ENCODE assay signal across 9 cellular contexts in genomic region chr4:77104405-77105292, GRCh38. TPM values are rescaled to one million over a fixed set of nuclear protein-coding genes. Genes with fewer than 3 reads are reported as not detected.
DNase-seq lines count a peak whose midpoint lies in the region; ATAC-seq and TF ChIP-seq lines count a peak whose summit lies in the region.
"Had no signal": no experiment of that assay in that cellular context is flagged by ENCODE, and none has a peak within 500 bp of the region (broad histone marks: within the 10 kb centered on the region; RNA-seq: fewer than 3 reads in every experiment).

No MANE protein-coding gene starts in this region.

- H3K4me1 ChIP-seq in BE2C (no peaks in the 10 kb centered on the region), muscle layer of duodenum (ENCODE audit: control insufficient read depth in 1 of 2, insufficient read depth in 2 of 2, low read length in 2 of 2) (peaks cover 5 to 8% of the 10 kb centered on the region in 2 donors)

- H3K36me3 Mint-ChIP-seq in chondrocyte (ENCODE audit: low read depth), result no peaks in the 10 kb centered on the region
- H3K36me3 Mint-ChIP-seq in activated CD4-positive, alpha-beta T cell treated with anti-CD3 and anti-CD28 coated beads, Interleukin-2, amount 10 ng/mL, durations not matched to agents 24 days and 14 days (ENCODE audit: low read depth), result no peaks in the 10 kb centered on the region
- H3K36me3 Mint-ChIP-seq: CD8-positive, alpha-beta T cell had no signal

- DNase-seq in BE2C, result peak; percentile 22
- DNase-seq in NCI-H2029 treated with DMSO at 0.1 percent for 48 hours (lab: John Stamatoyannopoulos, UW), result peak; percentile 72
- DNase-seq in chondrocyte (ENCODE audit: low spot score), result no peak
- DNase-seq in stimulated activated CD4-positive, alpha-beta T cell treated with anti-CD3 and anti-CD28 coated beads, Interleukin-15, amount 100 ng/mL, for 24 hours, result no peak
- DNase-seq in activated CD4-positive, alpha-beta T cell treated with anti-CD3 and anti-CD28 coated beads, Interleukin-2, amount 10 ng/mL, durations not matched to agents 24 days and 14 days, result no peak
- DNase-seq in stimulated activated CD4-positive, alpha-beta T cell treated with anti-CD3 and anti-CD28 coated beads, Interleukin-4, amount 100 ng/mL, for 1 hour, result no peak

- H3K27me3 ChIP-seq in BE2C (peaks cover 8% of the 10 kb centered on the region; the same call in 1 of the 2 replicates), muscle layer of duodenum (ENCODE audit: low read depth, low read length) (no peaks in the 10 kb centered on the region)

- no peaks in the 10 kb centered on the region for H3K9me3 ChIP-seq in BE2C
- H3K9me3 ChIP-seq in muscle layer of duodenum (ENCODE audit: control insufficient read depth in 1 of 2, low read length in 2 of 2), result no peaks in the 10 kb centered on the region

- TF ChIP-seq CTCF in BE2C (IDR thresholded peaks at IDR 0.05; ENCODE audit: low read depth, low read length) (no peak), chondrocyte (IDR thresholded peaks at IDR 0.05) (no peak)

- ATAC-seq in HG03159 (IDR thresholded peaks at IDR 0.05; ENCODE audit: unreplicated experiment), result no peak
- ATAC-seq: CD8-positive, alpha-beta T cell had no signal

- H3K27ac ChIP-seq in muscle layer of duodenum (ENCODE audit: low read length), result peak overlapping the region; percentile 19

- H3K4me3 ChIP-seq in BE2C (ENCODE audit: low read depth, low read length), result no peak overlapping the region
- H3K4me3 ChIP-seq in muscle layer of duodenum (ENCODE audit: low read depth in 1 of 2, low read length in 2 of 2), result peak overlapping the region in 1 of 2 donors; percentile 31

- no peaks in the 10 kb centered on the region for H3K9me3 Mint-ChIP-seq in chondrocyte (ENCODE audit: low read depth)
- H3K9me3 Mint-ChIP-seq in activated CD4-positive, alpha-beta T cell treated with anti-CD3 and anti-CD28 coated beads, Interleukin-2, amount 10 ng/mL, durations not matched to agents 24 days and 14 days, result no peaks in the 10 kb centered on the region
- H3K9me3 Mint-ChIP-seq: CD8-positive, alpha-beta T cell had no signal

- H3K27ac Mint-ChIP-seq in chondrocyte (ENCODE audit: unreplicated experiment), result peak overlapping the region; percentile 90
- H3K27ac Mint-ChIP-seq in activated CD4-positive, alpha-beta T cell treated with anti-CD3 and anti-CD28 coated beads, Interleukin-2, amount 10 ng/mL, durations not matched to agents 24 days and 14 days, result no peak overlapping the region
- H3K27ac Mint-ChIP-seq: CD8-positive, alpha-beta T cell had no signal

- H3K36me3 ChIP-seq in BE2C (no peaks in the 10 kb centered on the region), muscle layer of duodenum (ENCODE audit: control insufficient read depth in 1 of 2, insufficient read depth in 2 of 2, low read length in 2 of 2) (no peaks in the 10 kb centered on the region)

- H3K4me3 Mint-ChIP-seq in chondrocyte (ENCODE audit: unreplicated experiment), result peak overlapping the region; percentile 38
- H3K4me3 Mint-ChIP-seq in activated CD4-positive, alpha-beta T cell treated with anti-CD3 and anti-CD28 coated beads, Interleukin-2, amount 10 ng/mL, durations not matched to agents 24 days and 14 days, result no peak overlapping the region
- H3K4me3 Mint-ChIP-seq: CD8-positive, alpha-beta T cell had no signal

- H3K4me1 Mint-ChIP-seq in chondrocyte (ENCODE audit: low read depth), result peaks cover 20% of the 10 kb centered on the region
- H3K4me1 Mint-ChIP-seq in activated CD4-positive, alpha-beta T cell treated with anti-CD3 and anti-CD28 coated beads, Interleukin-2, amount 10 ng/mL, durations not matched to agents 24 days and 14 days, result peaks cover 9% of the 10 kb centered on the region

- intact Hi-C loops in activated CD4-positive, alpha-beta T cell treated with anti-CD3 and anti-CD28 coated beads, Interleukin-2, amount 10 ng/mL, durations not matched to agents 24 days and 14 days (cut with micrococcal nuclease), result no loop called here

- H3K27me3 Mint-ChIP-seq in chondrocyte (ENCODE audit: low read depth), result no peaks in the 10 kb centered on the region
- H3K27me3 Mint-ChIP-seq in activated CD4-positive, alpha-beta T cell treated with anti-CD3 and anti-CD28 coated beads, Interleukin-2, amount 10 ng/mL, durations not matched to agents 24 days and 14 days, result peaks cover 20% of the 10 kb centered on the region

RNA-seq across cellular contexts. Expression of gene CCNI, which starts 28.9 kb away (rescaled TPM):
- 98.0 TPM for polyA plus RNA-seq in BE2C (2012; ENCODE audit: insufficient read depth, insufficient read length, low read depth)
- 219 to 224 TPM (median 220 TPM) in 3 replicates for total RNA-seq in chondrocyte
- 214 TPM in 2 replicates for total RNA-seq in activated CD4-positive, alpha-beta T cell treated with anti-CD3 and anti-CD28 coated beads, Interleukin-2, amount 10 ng/mL, durations not matched to agents 24 days and 14 days

RNA-seq across cellular contexts. Expression of gene CCNG2, which starts 52.4 kb away (rescaled TPM):
- polyA plus RNA-seq in BE2C (2012; ENCODE audit: insufficient read depth, insufficient read length, low read depth), result 1.4 TPM
- total RNA-seq in chondrocyte, result 42.4 to 52.5 TPM (median 48.1 TPM) in 3 replicates
- total RNA-seq in activated CD4-positive, alpha-beta T cell treated with anti-CD3 and anti-CD28 coated beads, Interleukin-2, amount 10 ng/mL, durations not matched to agents 24 days and 14 days, result 10.4 and 11.1 TPM in 2 replicates

Comparison
In these comparisons a context has a peak if more than half of its experiments do, and no peak if none do; other contexts are left out.
1. DNase-seq: peak in BE2C (single experiment) and NCI-H2029 treated with DMSO at 0.1 percent for 48 hours (single experiment); none in chondrocyte (single experiment), stimulated activated CD4-positive, alpha-beta T cell treated with anti-CD3 and anti-CD28 coated beads, Interleukin-15, amount 100 ng/mL, for 24 hours (single experiment), activated CD4-positive, alpha-beta T cell treated with anti-CD3 and anti-CD28 coated beads, Interleukin-2, amount 10 ng/mL, durations not matched to agents 24 days and 14 days (single experiment) and stimulated activated CD4-positive, alpha-beta T cell treated with anti-CD3 and anti-CD28 coated beads, Interleukin-4, amount 100 ng/mL, for 1 hour (single experiment).